ENCODE assay signal across 19 cellular contexts in genomic region chr4:30870513-30870912, GRCh38.
DNase-seq lines count a peak whose midpoint lies in the region; ATAC-seq and TF ChIP-seq lines count a peak whose summit lies in the region.
"Had no signal": no experiment of that assay in that cellular context is flagged by ENCODE, and none has a peak within 500 bp of the region (broad histone marks: within the 10 kb centered on the region; RNA-seq: fewer than 3 reads in every experiment).

No MANE protein-coding gene starts in this region.

- peaks cover 25% of the 10 kb centered on the region for H3F3A ChIP-seq in PC-9 (ENCODE audit: insufficient read depth, low read depth)

- H3K4me1 ChIP-seq in HCT116 (ENCODE audit: control insufficient read depth in 1 of 2, insufficient read depth in 2 of 2, low read length in 2 of 2) (peaks cover 74 to 81% of the 10 kb centered on the region in 2 experiments), PC-9 (replicated peaks; ENCODE audit: insufficient read depth) (peaks cover 39% of the 10 kb centered on the region), sigmoid colon (peaks cover 0 to 49% (median 36%) of the 10 kb centered on the region in 4 donors), Karpas-422 (ENCODE audit: low read length) (no peaks in the 10 kb centered on the region), transverse colon (peaks cover 0 to 16% (median 0%) of the 10 kb centered on the region in 4 donors)
- H3K4me1 ChIP-seq: BE2C had no signal

- H3K27ac ChIP-seq in HCT116 (ENCODE audit: low read depth, low read length), result peak overlapping the region; percentile 100
- H3K27ac ChIP-seq in PC-9, result no peak overlapping the region
- peak overlapping the region in 3 of 4 donors; percentile 38 to 78 (median 76) for H3K27ac ChIP-seq in sigmoid colon
- no peak overlapping the region for H3K27ac ChIP-seq in Karpas-422 (ENCODE audit: low read length)
- H3K27ac ChIP-seq in transverse colon, result peak overlapping the region in 2 of 4 donors; percentile 15 to 33
- H3K27ac ChIP-seq: KMS-11, SJCRH30 had no signal

- H3K9ac ChIP-seq in HCT116 (ENCODE audit: low read length), result peak overlapping the region; percentile 30
- no peak overlapping the region for H3K9ac ChIP-seq in Karpas-422 (ENCODE audit: low read length)
- H3K9ac ChIP-seq: KMS-11 had no signal

- H3K4me2 ChIP-seq in HCT116 (ENCODE audit: low read length) (peak overlapping the region; percentile 36), PC-9 (no peak overlapping the region), Karpas-422 (ENCODE audit: low read depth, low read length, poor library complexity, severe bottlenecking) (no peak overlapping the region)
- H3K4me2 ChIP-seq: KMS-11 had no signal

- H3K9me2 ChIP-seq in HCT116 (ENCODE audit: insufficient read depth) (no peaks in the 10 kb centered on the region), PC-9 (ENCODE audit: insufficient read depth) (0 out of 2 replicates have a peak, but pooled peaks cover 4% of the 10 kb centered on the region), Karpas-422 (replicated peaks; ENCODE audit: insufficient read depth, low read length) (no peaks in the 10 kb centered on the region)

- no peaks in the 10 kb centered on the region for H4K20me1 ChIP-seq in HCT116 (ENCODE audit: insufficient read depth)
- no peaks in the 10 kb centered on the region for H4K20me1 ChIP-seq in PC-9 (ENCODE audit: insufficient read depth)
- H4K20me1 ChIP-seq in Karpas-422 (ENCODE audit: insufficient read depth, low read depth, low read length), result no peaks in the 10 kb centered on the region

- H3K79me2 ChIP-seq in HCT116 (ENCODE audit: insufficient read depth, low read length), result peaks cover 94% of the 10 kb centered on the region
- no peaks in the 10 kb centered on the region for H3K79me2 ChIP-seq in PC-9 (ENCODE audit: low read depth)
- no peaks in the 10 kb centered on the region for H3K79me2 ChIP-seq in Karpas-422 (ENCODE audit: low read length)

- peak; percentile 65 for DNase-seq in HCT116 (ENCODE audit: low read depth, low spot score)
- DNase-seq in PC-9, result peak; percentile 4 to 66
- DNase-seq in sigmoid colon, result no peak
- DNase-seq in Karpas-422, result no peak
- no peak for DNase-seq in stimulated activated naive CD4-positive, alpha-beta T cell treated with Interleukin-2 at 50 U/mL for 16 hours (lab: John Stamatoyannopoulos, UW)
- DNase-seq in transverse colon, result no peak
- DNase-seq: ACHN; BE2C; CD4-positive, alpha-beta memory T cell; GOT3; HFFc6; NCI-H1930; NCI-H2171 treated with DMSO at 0.1 percent for 48 hours; NCI-H510A; NCI-H82 had no signal

- H3K4me3 ChIP-seq in HCT116 (replicated peaks in 1 of 2; ENCODE audit: low read depth in 1 of 2, low read length in 2 of 2) (no peak overlapping the region), PC-9 (no peak overlapping the region), sigmoid colon (no peak overlapping the region), Karpas-422 (ENCODE audit: low read length) (no peak overlapping the region), transverse colon (no peak overlapping the region)
- H3K4me3 ChIP-seq: SJCRH30 had no signal

- ATAC-seq in HCT116 (peak; percentile 50), esophagus mucosa (peak; percentile 89)
- ATAC-seq: HepG2 had no signal

- TF ChIP-seq POLR2A in HCT116 (IDR thresholded peaks at IDR 0.05; ENCODE audit: borderline replicate concordance, extremely low read depth, insufficient read depth, insufficient read length) (no peak), sigmoid colon (IDR thresholded peaks at IDR 0.05) (no peak), transverse colon (IDR thresholded peaks at IDR 0.05) (no peak)

- H2AFZ ChIP-seq in HCT116 (ENCODE audit: low read depth, low read length, poor library complexity, severe bottlenecking) (no peak overlapping the region), PC-9 (no peak overlapping the region), Karpas-422 (ENCODE audit: low read length) (no peak overlapping the region)

- CTCF ChIA-PET in HCT116 (lab: Charles Lee), result no interaction called here
- CTCF ChIA-PET in PC-9 (lab: Charles Lee), result no interaction called here

- in situ Hi-C loops in transverse colon (cut with MboI; ENCODE audit: low pct_ligation_motif_present in 1 of 4, low pct_unique_long_range_greater_than_20kb in 1 of 4, low sequenced_read_pairs in 3 of 4), result no loop called here

- WGBS in sigmoid colon, 2 donors, result 75 to 78% methylated on average over 2 of the region's 2 CpGs
- WGBS in transverse colon (ENCODE audit: low coverage in 1 of 2), 2 donors, result 75 to 76% methylated on average over 2 of the region's 2 CpGs

- H3K27me3 ChIP-seq in HCT116 (ENCODE audit: insufficient read depth, low read length), result no peaks in the 10 kb centered on the region
- no peaks in the 10 kb centered on the region for H3K27me3 ChIP-seq in PC-9 (ENCODE audit: insufficient read depth, low read depth)
- H3K27me3 ChIP-seq in sigmoid colon, result no peaks in the 10 kb centered on the region
- H3K27me3 ChIP-seq in Karpas-422 (ENCODE audit: low read length), result no peaks in the 10 kb centered on the region
- no peaks in the 10 kb centered on the region for H3K27me3 ChIP-seq in transverse colon
- H3K27me3 ChIP-seq: BE2C, SJCRH30 had no signal

- POLR2A ChIA-PET in HCT116 (lab: Charles Lee), result interaction anchor here (0.9 to 1.4 kb wide), 3 partner anchors 10 to 100 kb away, joined by 3 to 5 read pairs (median 3); no protein-coding TSS in a partner anchor
- POLR2A ChIA-PET in PC-9 (lab: Charles Lee; ENCODE audit: unreplicated experiment), result interaction anchor here (0.6 kb wide), 1 partner anchor 17 kb away, joined by 9 read pairs; no protein-coding TSS in a partner anchor

- TF ChIP-seq RAD21 in HCT116 (IDR thresholded peaks at IDR 0.05; ENCODE audit: low read depth), result no peak

- BruUV-seq in HCT116 (replicated peaks; lab: Mats Ljungman, UMichigan) (no TSS peak), PC-9 (replicated peaks; lab: Mats Ljungman, UMichigan) (no TSS peak)

- RAD21 ChIA-PET in HCT116 (lab: Charles Lee; ENCODE audit: low non-redundant PET in 1 of 2, low total read pairs in 2 of 2, uncharacterized antibody in 2 of 2, unreplicated experiment in 2 of 2), result no interaction called here

- TF ChIP-seq EP300 in sigmoid colon (IDR thresholded peaks at IDR 0.05) (no peak), transverse colon (IDR thresholded peaks at IDR 0.05; ENCODE audit: low read depth) (no peak)

- intact Hi-C loops in HCT116 (cut with micrococcal nuclease) (loop anchor here (2.0 kb wide), 1 partner anchor 78 kb away; no protein-coding TSS in a partner anchor), PC-9 (cut with micrococcal nuclease; ENCODE audit: unreplicated experiment) (no loop called here), sigmoid colon (cut with DNase I) (no loop called here), transverse colon (cut with DNase I; ENCODE audit: low total_unique reads) (loop anchor here (10.0 kb wide), 1 partner anchor 146 kb away; the partner anchor contains the start of gene PCDH7)

- H3K36me3 ChIP-seq in HCT116 (ENCODE audit: control insufficient read depth in 1 of 2, insufficient read depth in 2 of 2, low read length in 2 of 2), result peaks cover 0 to 7% of the 10 kb centered on the region in 2 experiments; a peak in 1 of 4 replicates
- no peaks in the 10 kb centered on the region for H3K36me3 ChIP-seq in PC-9 (ENCODE audit: low read depth)
- no peaks in the 10 kb centered on the region for H3K36me3 ChIP-seq in sigmoid colon
- no peaks in the 10 kb centered on the region for H3K36me3 ChIP-seq in Karpas-422 (ENCODE audit: insufficient read depth, low read length)
- no peaks in the 10 kb centered on the region for H3K36me3 ChIP-seq in transverse colon
- H3K36me3 ChIP-seq: BE2C had no signal

- no peaks in the 10 kb centered on the region for H3K9me3 ChIP-seq in HCT116 (ENCODE audit: control insufficient read depth in 1 of 2, insufficient read depth in 1 of 2, low read depth in 1 of 2, low read length in 2 of 2)
- no peaks in the 10 kb centered on the region for H3K9me3 ChIP-seq in PC-9 (ENCODE audit: insufficient read depth, low read depth)
- H3K9me3 ChIP-seq in sigmoid colon, result no peaks in the 10 kb centered on the region
- peaks cover 17% of the 10 kb centered on the region for H3K9me3 ChIP-seq in Karpas-422 (ENCODE audit: low read length)
- no peaks in the 10 kb centered on the region for H3K9me3 ChIP-seq in transverse colon
- H3K9me3 ChIP-seq: BE2C had no signal

- TF ChIP-seq CTCF in HCT116 (IDR thresholded peaks at IDR 0.05 in 2 of 3, conservative IDR thresholded peaks at IDR 0.05 in 1 of 3; ENCODE audit: borderline replicate concordance in 1 of 3, insufficient read depth in 1 of 3, low read depth in 2 of 3, low read length in 2 of 3), result no peak
- TF ChIP-seq CTCF in PC-9 (conservative IDR thresholded peaks at IDR 0.05), result no peak
- no peak for TF ChIP-seq CTCF in sigmoid colon (IDR thresholded peaks at IDR 0.05)
- TF ChIP-seq CTCF in transverse colon (IDR thresholded peaks at IDR 0.05), result no peak

TF ChIP-seq in HCT116, 20 proteins besides CTCF, POLR2A, EP300 and RAD21 (continues in another document):
- 0 out of 2 replicates have a peak, but pooled peaks have one; percentile 67 for TF ChIP-seq CBX3 (IDR thresholded peaks at IDR 0.05; ENCODE audit: low read depth)
- TF ChIP-seq ATF3 (IDR thresholded peaks at IDR 0.05), result no peak
- TF ChIP-seq EZH2 (IDR thresholded peaks at IDR 0.05), result no peak
- TF ChIP-seq ELF1 (IDR thresholded peaks at IDR 0.05; ENCODE audit: borderline replicate concordance, low read depth), result no peak; the same call in 1 of the 2 replicates
- no peak for TF ChIP-seq ZBTB33 (IDR thresholded peaks at IDR 0.05; ENCODE audit: extremely low read depth, insufficient replicate concordance, low read length)
- peak; percentile 56 for TF ChIP-seq POLR2AphosphoS5 (IDR thresholded peaks at IDR 0.05; ENCODE audit: low read depth, low read length)
- TF ChIP-seq FOSL1 (IDR thresholded peaks at IDR 0.05; ENCODE audit: low read depth), result peak; percentile 58

Comparison
In these comparisons a context has a peak if more than half of its experiments do, and no peak if none do; other contexts are left out.
1. DNase-seq: peak in HCT116 (single experiment) and PC-9 (2 of 2); none in sigmoid colon (single experiment), Karpas-422 (single experiment), stimulated activated naive CD4-positive, alpha-beta T cell treated with Interleukin-2 at 50 U/mL for 16 hours (single experiment) and transverse colon (single experiment).
2. H3K27ac ChIP-seq: peak in HCT116 (single experiment) and sigmoid colon (3 of 4); none in PC-9 (single experiment) and Karpas-422 (single experiment).
3. intact Hi-C loops: an anchor here in HCT116 (2.0 kb wide) and transverse colon (10.0 kb wide); none called in PC-9 and sigmoid colon.